ENCODE assay signal across 19 cellular contexts in the genomic region with DNA sequence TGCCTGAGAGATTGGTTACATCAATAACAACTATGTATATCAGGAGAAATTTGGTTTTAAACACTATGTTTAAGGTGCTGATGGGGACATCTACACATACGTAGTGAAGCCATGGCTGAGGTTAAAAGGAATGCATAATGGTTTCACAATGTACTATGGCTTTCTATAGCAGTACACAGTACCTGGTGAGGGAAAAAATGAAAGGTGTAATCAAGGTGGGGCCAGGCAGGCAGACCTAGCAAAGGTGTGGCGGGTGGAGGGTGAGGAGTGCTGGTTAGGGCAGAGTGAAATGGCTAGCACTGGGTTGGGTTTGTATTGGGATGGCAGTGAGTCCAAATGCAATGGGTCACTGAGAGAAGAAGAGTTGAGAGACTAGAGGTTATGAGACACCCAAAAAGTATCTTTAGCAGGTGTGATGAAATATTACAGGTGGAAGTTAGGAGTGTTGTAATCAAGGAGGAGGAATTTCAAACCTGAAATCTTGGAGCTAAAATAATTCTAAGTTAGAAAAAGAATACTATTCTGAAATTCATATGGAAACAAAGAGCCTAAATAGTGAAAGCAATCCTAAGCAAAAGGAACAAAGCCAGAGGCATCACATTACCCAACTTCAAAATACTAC. TPM values are rescaled to one million over a fixed set of nuclear protein-coding genes. Genes with fewer than 3 reads are reported as not detected.
DNase-seq lines count a peak whose midpoint lies in the region; ATAC-seq, FAIRE-seq and TF ChIP-seq lines count a peak whose summit lies in the region.
"Had no signal": no experiment of that assay in that cellular context is flagged by ENCODE, and none has a peak within 500 bp of the region (broad histone marks: within the 10 kb centered on the region; RNA-seq: fewer than 3 reads in every experiment).

No MANE protein-coding gene starts in this region.

- peaks cover 70% of the 10 kb centered on the region for H3K4me1 Mint-ChIP-seq in activated CD8-positive, alpha-beta T cell treated with anti-CD3 and anti-CD28 coated beads for 36 hours (ENCODE audit: low read depth)
- peaks cover 55% of the 10 kb centered on the region for H3K4me1 Mint-ChIP-seq in activated CD8-positive, alpha-beta T cell treated with anti-CD3 and anti-CD28 coated beads, Interleukin-2, amount 10 ng/mL, durations not matched to agents 7 days and 5 days (ENCODE audit: low read depth)
- H3K4me1 Mint-ChIP-seq in effector memory CD8-positive, alpha-beta T cell (ENCODE audit: low read depth in 2 of 2) = peaks cover 17 to 46% of the 10 kb centered on the region in 2 donors
- peaks cover 67% of the 10 kb centered on the region for H3K4me1 Mint-ChIP-seq in activated CD4-positive, alpha-beta memory T cell treated with anti-CD3 and anti-CD28 coated beads for 36 hours (ENCODE audit: low read depth)

- H3K27ac ChIP-seq in MM.1S (ENCODE audit: low read length) (no peak overlapping the region; the same call in 1 of the 2 replicates), substantia nigra (ENCODE audit: low read depth, low read length, poor library complexity, severe bottlenecking) (peak overlapping the region; percentile 3)
- H3K27ac ChIP-seq: 22Rv1 had no signal

- H3K79me2 ChIP-seq in MM.1S (ENCODE audit: low read length) = no peaks in the 10 kb centered on the region

- H3K9me3 ChIP-seq in MM.1S (replicated peaks; ENCODE audit: insufficient read depth, low read length) = no peaks in the 10 kb centered on the region
- H3K9me3 ChIP-seq: BE2C had no signal

- H3K36me3 Mint-ChIP-seq in activated CD8-positive, alpha-beta T cell treated with anti-CD3 and anti-CD28 coated beads for 36 hours (ENCODE audit: low read depth) = peaks cover 53% of the 10 kb centered on the region
- H3K36me3 Mint-ChIP-seq in activated CD8-positive, alpha-beta T cell treated with anti-CD3 and anti-CD28 coated beads, Interleukin-2, amount 10 ng/mL, durations not matched to agents 7 days and 5 days (ENCODE audit: low read depth) = peaks cover 62% of the 10 kb centered on the region
- H3K36me3 Mint-ChIP-seq in effector memory CD8-positive, alpha-beta T cell (ENCODE audit: insufficient read depth) = peaks cover 2% of the 10 kb centered on the region
- H3K36me3 Mint-ChIP-seq in activated CD4-positive, alpha-beta memory T cell treated with anti-CD3 and anti-CD28 coated beads for 36 hours = peaks cover 9% of the 10 kb centered on the region

- no peak overlapping the region for H3K4me3 Mint-ChIP-seq in activated CD8-positive, alpha-beta T cell treated with anti-CD3 and anti-CD28 coated beads for 36 hours
- H3K4me3 Mint-ChIP-seq in activated CD8-positive, alpha-beta T cell treated with anti-CD3 and anti-CD28 coated beads, Interleukin-2, amount 10 ng/mL, durations not matched to agents 7 days and 5 days = no peak overlapping the region
- no peak overlapping the region for H3K4me3 Mint-ChIP-seq in effector memory CD8-positive, alpha-beta T cell
- H3K4me3 Mint-ChIP-seq in activated CD4-positive, alpha-beta memory T cell treated with anti-CD3 and anti-CD28 coated beads for 36 hours = no peak overlapping the region
- H3K4me3 Mint-ChIP-seq: IgD-negative memory B cell had no signal

- peak overlapping the region; percentile 5 for H3K27ac Mint-ChIP-seq in activated CD8-positive, alpha-beta T cell treated with anti-CD3 and anti-CD28 coated beads for 36 hours
- no peak overlapping the region for H3K27ac Mint-ChIP-seq in activated CD8-positive, alpha-beta T cell treated with anti-CD3 and anti-CD28 coated beads, Interleukin-2, amount 10 ng/mL, durations not matched to agents 7 days and 5 days
- peak overlapping the region; percentile 61 to 86 for H3K27ac Mint-ChIP-seq in effector memory CD8-positive, alpha-beta T cell
- H3K27ac Mint-ChIP-seq in activated CD4-positive, alpha-beta memory T cell treated with anti-CD3 and anti-CD28 coated beads for 36 hours = no peak overlapping the region

- H4K20me1 ChIP-seq in MM.1S (ENCODE audit: insufficient read depth, low read length) = no peaks in the 10 kb centered on the region

- CTCF ChIA-PET in activated CD8-positive, alpha-beta T cell treated with anti-CD3 and anti-CD28 coated beads for 36 hours (lab: Charles Lee) = interaction anchor here (1.1 to 7.5 kb wide), 2 partner anchors 16 to 99 kb away, joined by 3 to 52 read pairs; no protein-coding TSS in a partner anchor
- CTCF ChIA-PET in activated CD8-positive, alpha-beta T cell treated with anti-CD3 and anti-CD28 coated beads, Interleukin-2, amount 10 ng/mL, durations not matched to agents 7 days and 5 days (lab: Charles Lee) = interaction anchor here (9.1 kb wide), 1 partner anchor 19 kb away, joined by 143 read pairs; no protein-coding TSS in a partner anchor
- CTCF ChIA-PET in activated CD4-positive, alpha-beta memory T cell treated with anti-CD3 and anti-CD28 coated beads for 36 hours (lab: Charles Lee) = interaction anchor here (1.0 to 1.1 kb wide), 2 partner anchors 14 to 100 kb away, joined by 3 read pairs; partner anchors contain the start of gene MCM3

- DNase-seq in activated CD8-positive, alpha-beta T cell treated with anti-CD3 and anti-CD28 coated beads for 36 hours = no peak
- DNase-seq in activated CD8-positive, alpha-beta T cell treated with anti-CD3 and anti-CD28 coated beads, Interleukin-2, amount 10 ng/mL, durations not matched to agents 7 days and 5 days = no peak
- DNase-seq in MM.1S (peak; percentile 50), substantia nigra (lab: John Stamatoyannopoulos, UW) (no peak), RCC 7860 (ENCODE audit: low spot score) (no peak)
- no peak for DNase-seq in effector memory CD8-positive, alpha-beta T cell
- no peak for DNase-seq in activated CD4-positive, alpha-beta memory T cell treated with anti-CD3 and anti-CD28 coated beads for 36 hours
- DNase-seq: BE2C, DMS 273 treated with DMSO at 0.1 percent for 48 hours, EL, HCEC 1CT, NCI-H1417 treated with DMSO at 0.1 percent for 48 hours, NCI-H2029, NCI-H2171 treated with DMSO at 0.1 percent for 48 hours, NCI-H510A, NCI-H774 had no signal

- peak overlapping the region; percentile 11; the same call in 1 of the 2 replicates for H3K4me2 ChIP-seq in MM.1S (ENCODE audit: low read depth, low read length)

- no peaks in the 10 kb centered on the region for H3K27me3 ChIP-seq in MM.1S (replicated peaks; ENCODE audit: insufficient read depth, low read length)
- H3K27me3 ChIP-seq: BE2C had no signal

- POLR2A ChIA-PET in activated CD8-positive, alpha-beta T cell treated with anti-CD3 and anti-CD28 coated beads for 36 hours (lab: Charles Lee) = interaction anchor here (1.0 to 1.5 kb wide), 2 partner anchors 16 to 22 kb away, joined by 4 to 5 read pairs; partner anchors contain the start of gene PAQR8
- POLR2A ChIA-PET in activated CD8-positive, alpha-beta T cell treated with anti-CD3 and anti-CD28 coated beads, Interleukin-2, amount 10 ng/mL, durations not matched to agents 7 days and 5 days (lab: Charles Lee) = no interaction called here
- POLR2A ChIA-PET in activated CD4-positive, alpha-beta memory T cell treated with anti-CD3 and anti-CD28 coated beads for 36 hours (lab: Charles Lee) = no interaction called here

- no peaks in the 10 kb centered on the region for H3K27me3 Mint-ChIP-seq in activated CD8-positive, alpha-beta T cell treated with anti-CD3 and anti-CD28 coated beads for 36 hours
- H3K27me3 Mint-ChIP-seq in activated CD8-positive, alpha-beta T cell treated with anti-CD3 and anti-CD28 coated beads, Interleukin-2, amount 10 ng/mL, durations not matched to agents 7 days and 5 days (ENCODE audit: low read depth) = no peaks in the 10 kb centered on the region
- no peaks in the 10 kb centered on the region for H3K27me3 Mint-ChIP-seq in effector memory CD8-positive, alpha-beta T cell
- no peaks in the 10 kb centered on the region for H3K27me3 Mint-ChIP-seq in activated CD4-positive, alpha-beta memory T cell treated with anti-CD3 and anti-CD28 coated beads for 36 hours
- H3K27me3 Mint-ChIP-seq: IgD-negative memory B cell had no signal

- peaks cover 20% of the 10 kb centered on the region for H3K4me1 ChIP-seq in MM.1S (ENCODE audit: low read length)

- no peaks in the 10 kb centered on the region for H3K9me2 ChIP-seq in MM.1S (replicated peaks; ENCODE audit: insufficient read depth, low read length)

- H3F3A ChIP-seq in MM.1S (ENCODE audit: insufficient read depth, low read length) = peaks cover 9% of the 10 kb centered on the region

- intact Hi-C loops in activated CD8-positive, alpha-beta T cell treated with anti-CD3 and anti-CD28 coated beads for 36 hours (cut with micrococcal nuclease) = no loop called here
- intact Hi-C loops in activated CD4-positive, alpha-beta memory T cell treated with anti-CD3 and anti-CD28 coated beads for 36 hours (cut with micrococcal nuclease) = no loop called here

- no peaks in the 10 kb centered on the region for H3K36me3 ChIP-seq in MM.1S (replicated peaks; ENCODE audit: insufficient read depth, low read length)

- H3K4me3 ChIP-seq in MM.1S (ENCODE audit: low read length) = no peak overlapping the region

- H3K9ac ChIP-seq in MM.1S (ENCODE audit: low read length) = no peak overlapping the region

- no peak for FAIRE-seq in RCC 7860 (lab: Jason Lieb, UNC)

- ATAC-seq in activated CD8-positive, alpha-beta T cell treated with anti-CD3 and anti-CD28 coated beads for 36 hours = no peak
- ATAC-seq in activated CD8-positive, alpha-beta T cell treated with anti-CD3 and anti-CD28 coated beads, Interleukin-2, amount 10 ng/mL, durations not matched to agents 7 days and 5 days = no peak
- ATAC-seq in effector memory CD8-positive, alpha-beta T cell (replicated peaks) = no peak
- ATAC-seq in GM21360 (IDR thresholded peaks at IDR 0.05; ENCODE audit: unreplicated experiment) = no peak

- TF ChIP-seq CTCF in activated CD8-positive, alpha-beta T cell treated with anti-CD3 and anti-CD28 coated beads for 36 hours (IDR thresholded peaks at IDR 0.05) = no peak
- no peak for TF ChIP-seq CTCF in MM.1S (IDR thresholded peaks at IDR 0.05; ENCODE audit: low read length)

- no peak overlapping the region for H2AFZ ChIP-seq in MM.1S (ENCODE audit: low read length)

- peaks cover 26% of the 10 kb centered on the region for H3K9me3 Mint-ChIP-seq in activated CD8-positive, alpha-beta T cell treated with anti-CD3 and anti-CD28 coated beads for 36 hours
- peaks cover 12% of the 10 kb centered on the region for H3K9me3 Mint-ChIP-seq in activated CD8-positive, alpha-beta T cell treated with anti-CD3 and anti-CD28 coated beads, Interleukin-2, amount 10 ng/mL, durations not matched to agents 7 days and 5 days (ENCODE audit: insufficient read depth)
- H3K9me3 Mint-ChIP-seq in effector memory CD8-positive, alpha-beta T cell = no peaks in the 10 kb centered on the region
- H3K9me3 Mint-ChIP-seq in activated CD4-positive, alpha-beta memory T cell treated with anti-CD3 and anti-CD28 coated beads for 36 hours = peaks cover 5% of the 10 kb centered on the region
- H3K9me3 Mint-ChIP-seq: IgD-negative memory B cell had no signal

RNA-seq across cellular contexts. Expression of gene PAQR8, which starts 22.3 kb away (rescaled TPM):
- total RNA-seq in activated CD8-positive, alpha-beta T cell treated with anti-CD3 and anti-CD28 coated beads for 36 hours = 10 to 100 TPM; 12.9 to 13.7 TPM
- total RNA-seq in activated CD8-positive, alpha-beta T cell treated with anti-CD3 and anti-CD28 coated beads, Interleukin-2, amount 10 ng/mL, durations not matched to agents 7 days and 5 days = 10 to 100 TPM; 23.0 to 25.7 TPM
- 10 to 100 TPM; 11.2 to 12.2 TPM for total RNA-seq in activated CD4-positive, alpha-beta memory T cell treated with anti-CD3 and anti-CD28 coated beads for 36 hours

RNA-seq across cellular contexts. Expression of gene EFHC1, which starts 35.9 kb away (rescaled TPM):
- 1 to 10 TPM; 1.9 to 2.1 TPM for total RNA-seq in activated CD8-positive, alpha-beta T cell treated with anti-CD3 and anti-CD28 coated beads for 36 hours
- total RNA-seq in activated CD8-positive, alpha-beta T cell treated with anti-CD3 and anti-CD28 coated beads, Interleukin-2, amount 10 ng/mL, durations not matched to agents 7 days and 5 days = 1 to 10 TPM; 1.4 to 2.5 TPM
- 1 to 10 TPM; 1.9 to 3.1 TPM for total RNA-seq in activated CD4-positive, alpha-beta memory T cell treated with anti-CD3 and anti-CD28 coated beads for 36 hours

Comparison
In these comparisons a context has a peak if more than half of its experiments do, and no peak if none do; other contexts are left out.
1. H3K27ac Mint-ChIP-seq: peak in activated CD8-positive, alpha-beta T cell treated with anti-CD3 and anti-CD28 coated beads for 36 hours (single experiment) and effector memory CD8-positive, alpha-beta T cell (2 of 2); none in activated CD8-positive, alpha-beta T cell treated with anti-CD3 and anti-CD28 coated beads, Interleukin-2, amount 10 ng/mL, durations not matched to agents 7 days and 5 days (single experiment) and activated CD4-positive, alpha-beta memory T cell treated with anti-CD3 and anti-CD28 coated beads for 36 hours (single experiment).